1 cellular context compared by ENCODE assay signal in the genomic region with DNA sequence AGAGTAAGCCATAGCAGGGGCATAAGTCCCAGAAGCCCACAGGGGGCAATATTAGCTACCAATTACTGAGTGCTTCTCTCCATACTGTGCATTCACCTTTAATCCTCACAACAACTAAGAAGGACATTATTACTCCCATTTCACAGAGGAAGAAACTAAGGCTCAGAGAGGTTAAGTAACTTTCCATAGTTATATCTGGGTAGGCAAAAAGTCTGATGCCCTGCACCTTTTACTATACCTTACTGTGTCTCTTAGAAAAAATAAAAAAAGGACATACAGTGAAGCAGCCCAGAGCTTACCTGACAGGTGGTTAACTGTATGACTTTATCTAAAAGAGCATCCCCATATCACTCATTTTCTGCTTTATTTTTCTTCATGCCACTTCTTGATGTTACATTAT.
TF ChIP-seq lines count a peak whose summit lies in the region.

No MANE protein-coding gene starts in this region.

TF ChIP-seq in HepG2, 621 proteins besides CTCF, POLR2A, EP300 and RAD21:
- no peak for TF ChIP-seq MXD4 (CRISPR knock-in tag; IDR thresholded peaks at IDR 0.05)
- no peak for TF ChIP-seq NCOA1 (CRISPR knock-in tag; IDR thresholded peaks at IDR 0.05)
- TF ChIP-seq, protein P1, sequence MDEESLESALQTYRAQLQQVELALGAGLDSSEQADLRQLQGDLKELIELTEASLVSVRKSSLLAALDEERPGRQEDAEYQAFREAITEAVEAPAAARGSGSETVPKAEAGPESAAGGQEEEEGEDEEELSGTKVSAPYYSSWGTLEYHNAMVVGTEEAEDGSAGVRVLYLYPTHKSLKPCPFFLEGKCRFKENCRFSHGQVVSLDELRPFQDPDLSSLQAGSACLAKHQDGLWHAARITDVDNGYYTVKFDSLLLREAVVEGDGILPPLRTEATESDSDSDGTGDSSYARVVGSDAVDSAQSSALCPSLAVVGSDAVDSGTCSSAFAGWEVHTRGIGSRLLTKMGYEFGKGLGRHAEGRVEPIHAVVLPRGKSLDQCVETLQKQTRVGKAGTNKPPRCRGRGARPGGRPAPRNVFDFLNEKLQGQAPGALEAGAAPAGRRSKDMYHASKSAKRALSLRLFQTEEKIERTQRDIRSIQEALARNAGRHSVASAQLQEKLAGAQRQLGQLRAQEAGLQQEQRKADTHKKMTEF (CRISPR knock-in tag; IDR thresholded peaks at IDR 0.05): no peak
- no peak for TF ChIP-seq ZHX2 (IDR thresholded peaks at IDR 0.05; ENCODE audit: low read depth)
- TF ChIP-seq ZHX2 (CRISPR knock-in tag; IDR thresholded peaks at IDR 0.05; ENCODE audit: borderline replicate concordance): no peak
- no peak for TF ChIP-seq SP140L (CRISPR knock-in tag; IDR thresholded peaks at IDR 0.05; ENCODE audit: borderline replicate concordance)
- TF ChIP-seq KLF13 (CRISPR knock-in tag; IDR thresholded peaks at IDR 0.05): no peak
- TF ChIP-seq, protein P2, sequence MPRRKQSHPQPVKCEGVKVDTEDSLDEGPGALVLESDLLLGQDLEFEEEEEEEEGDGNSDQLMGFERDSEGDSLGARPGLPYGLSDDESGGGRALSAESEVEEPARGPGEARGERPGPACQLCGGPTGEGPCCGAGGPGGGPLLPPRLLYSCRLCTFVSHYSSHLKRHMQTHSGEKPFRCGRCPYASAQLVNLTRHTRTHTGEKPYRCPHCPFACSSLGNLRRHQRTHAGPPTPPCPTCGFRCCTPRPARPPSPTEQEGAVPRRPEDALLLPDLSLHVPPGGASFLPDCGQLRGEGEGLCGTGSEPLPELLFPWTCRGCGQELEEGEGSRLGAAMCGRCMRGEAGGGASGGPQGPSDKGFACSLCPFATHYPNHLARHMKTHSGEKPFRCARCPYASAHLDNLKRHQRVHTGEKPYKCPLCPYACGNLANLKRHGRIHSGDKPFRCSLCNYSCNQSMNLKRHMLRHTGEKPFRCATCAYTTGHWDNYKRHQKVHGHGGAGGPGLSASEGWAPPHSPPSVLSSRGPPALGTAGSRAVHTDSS (CRISPR knock-in tag; conservative IDR thresholded peaks at IDR 0.05): no peak
- no peak for TF ChIP-seq SCMH1 (CRISPR knock-in tag; IDR thresholded peaks at IDR 0.05; ENCODE audit: borderline replicate concordance)
- peak; percentile 87 for TF ChIP-seq ZNF629 (CRISPR knock-in tag; conservative IDR thresholded peaks at IDR 0.05)
- 0 out of 2 replicates have a peak, but pooled peaks have one; percentile 47 for TF ChIP-seq KDM1A (CRISPR knock-in tag; IDR thresholded peaks at IDR 0.05)
- no peak for TF ChIP-seq BCL3 (CRISPR knock-in tag; IDR thresholded peaks at IDR 0.05)
- peak; percentile 80; the same call in 1 of the 2 replicates for TF ChIP-seq CHD4 (IDR thresholded peaks at IDR 0.05; ENCODE audit: borderline replicate concordance, low read length)
- 0 out of 2 replicates have a peak, but pooled peaks have one; percentile 6 for TF ChIP-seq STAG1 (CRISPR knock-in tag; IDR thresholded peaks at IDR 0.05)
- TF ChIP-seq, protein P3, sequence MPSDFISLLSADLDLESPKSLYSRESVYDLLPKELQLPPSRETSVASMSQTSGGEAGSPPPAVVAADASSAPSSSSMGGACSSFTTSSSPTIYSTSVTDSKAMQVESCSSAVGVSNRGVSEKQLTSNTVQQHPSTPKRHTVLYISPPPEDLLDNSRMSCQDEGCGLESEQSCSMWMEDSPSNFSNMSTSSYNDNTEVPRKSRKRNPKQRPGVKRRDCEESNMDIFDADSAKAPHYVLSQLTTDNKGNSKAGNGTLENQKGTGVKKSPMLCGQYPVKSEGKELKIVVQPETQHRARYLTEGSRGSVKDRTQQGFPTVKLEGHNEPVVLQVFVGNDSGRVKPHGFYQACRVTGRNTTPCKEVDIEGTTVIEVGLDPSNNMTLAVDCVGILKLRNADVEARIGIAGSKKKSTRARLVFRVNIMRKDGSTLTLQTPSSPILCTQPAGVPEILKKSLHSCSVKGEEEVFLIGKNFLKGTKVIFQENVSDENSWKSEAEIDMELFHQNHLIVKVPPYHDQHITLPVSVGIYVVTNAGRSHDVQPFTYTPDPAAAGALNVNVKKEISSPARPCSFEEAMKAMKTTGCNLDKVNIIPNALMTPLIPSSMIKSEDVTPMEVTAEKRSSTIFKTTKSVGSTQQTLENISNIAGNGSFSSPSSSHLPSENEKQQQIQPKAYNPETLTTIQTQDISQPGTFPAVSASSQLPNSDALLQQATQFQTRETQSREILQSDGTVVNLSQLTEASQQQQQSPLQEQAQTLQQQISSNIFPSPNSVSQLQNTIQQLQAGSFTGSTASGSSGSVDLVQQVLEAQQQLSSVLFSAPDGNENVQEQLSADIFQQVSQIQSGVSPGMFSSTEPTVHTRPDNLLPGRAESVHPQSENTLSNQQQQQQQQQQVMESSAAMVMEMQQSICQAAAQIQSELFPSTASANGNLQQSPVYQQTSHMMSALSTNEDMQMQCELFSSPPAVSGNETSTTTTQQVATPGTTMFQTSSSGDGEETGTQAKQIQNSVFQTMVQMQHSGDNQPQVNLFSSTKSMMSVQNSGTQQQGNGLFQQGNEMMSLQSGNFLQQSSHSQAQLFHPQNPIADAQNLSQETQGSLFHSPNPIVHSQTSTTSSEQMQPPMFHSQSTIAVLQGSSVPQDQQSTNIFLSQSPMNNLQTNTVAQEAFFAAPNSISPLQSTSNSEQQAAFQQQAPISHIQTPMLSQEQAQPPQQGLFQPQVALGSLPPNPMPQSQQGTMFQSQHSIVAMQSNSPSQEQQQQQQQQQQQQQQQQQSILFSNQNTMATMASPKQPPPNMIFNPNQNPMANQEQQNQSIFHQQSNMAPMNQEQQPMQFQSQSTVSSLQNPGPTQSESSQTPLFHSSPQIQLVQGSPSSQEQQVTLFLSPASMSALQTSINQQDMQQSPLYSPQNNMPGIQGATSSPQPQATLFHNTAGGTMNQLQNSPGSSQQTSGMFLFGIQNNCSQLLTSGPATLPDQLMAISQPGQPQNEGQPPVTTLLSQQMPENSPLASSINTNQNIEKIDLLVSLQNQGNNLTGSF (CRISPR knock-in tag; IDR thresholded peaks at IDR 0.05): no peak
- no peak for TF ChIP-seq MAFG (CRISPR knock-in tag; IDR thresholded peaks at IDR 0.05)
- no peak for TF ChIP-seq PCBP1 (IDR thresholded peaks at IDR 0.05; ENCODE audit: borderline replicate concordance, low read depth, low read length)
- TF ChIP-seq ZBTB21 (CRISPR knock-in tag; IDR thresholded peaks at IDR 0.05): no peak
